30 cellular contexts compared by ENCODE assay signal in genomic region chr18:60235164-60235563, GRCh38.
"Had no signal": no experiment of that assay in that cellular context is flagged by ENCODE, and none has a peak within 500 bp of the region (broad histone marks: within the 10 kb centered on the region; RNA-seq: fewer than 3 reads in every experiment).

No MANE protein-coding gene starts in this region.

- H3K27me3 ChIP-seq: ascending aorta, body of pancreas had no signal

- H3K36me3 ChIP-seq: ascending aorta had no signal

- H3K4me1 ChIP-seq: ascending aorta, body of pancreas had no signal

- H3K4me1 Mint-ChIP-seq: activated CD4-positive, alpha-beta T cell treated with anti-CD3 and anti-CD28 coated beads, Interleukin-2, amount 10 ng/mL, durations not matched to agents 24 days and 14 days; activated CD8-positive, alpha-beta memory T cell treated with anti-CD3 and anti-CD28 coated beads, Interleukin-2, amount 10 ng/mL, durations not matched to agents 7 days and 5 days; activated naive CD4-positive, alpha-beta T cell treated with anti-CD3 and anti-CD28 coated beads, Interleukin-2, amount 50 U/mL, for 24 hours had no signal

- H3K27me3 Mint-ChIP-seq: activated CD4-positive, alpha-beta T cell treated with anti-CD3 and anti-CD28 coated beads, Interleukin-2, amount 10 ng/mL, durations not matched to agents 24 days and 14 days; activated CD8-positive, alpha-beta memory T cell treated with anti-CD3 and anti-CD28 coated beads, Interleukin-2, amount 10 ng/mL, durations not matched to agents 7 days and 5 days; activated naive CD4-positive, alpha-beta T cell treated with anti-CD3 and anti-CD28 coated beads, Interleukin-2, amount 50 U/mL, for 24 hours; activated T-cell treated with anti-CD3 and anti-CD28 coated beads, Interleukin-2, amount 50 U/mL, for 24 hours had no signal

- H3K27ac Mint-ChIP-seq: activated B cell treated with CpG ODN at 0.5 μM for 24 hours; activated CD4-positive, alpha-beta T cell treated with anti-CD3 and anti-CD28 coated beads, Interleukin-2, amount 10 ng/mL, durations not matched to agents 24 days and 14 days; activated CD8-positive, alpha-beta memory T cell treated with anti-CD3 and anti-CD28 coated beads, Interleukin-2, amount 10 ng/mL, durations not matched to agents 7 days and 5 days; activated naive CD4-positive, alpha-beta T cell treated with anti-CD3 and anti-CD28 coated beads, Interleukin-2, amount 50 U/mL, for 24 hours; activated T-cell treated with anti-CD3 and anti-CD28 coated beads, Interleukin-2, amount 50 U/mL, for 24 hours; activated T-helper 1 cell treated with anti-CD3 and anti-CD28 coated beads, Interleukin-12 subunit alpha, Interleukin-12 subunit beta, Interleukin-2, Interleukin-4 antibody, amounts not matched to agents 30 ng/mL and 10 ng/mL and 1 ng/mL, durations not matched to agents 14 hours and 24 hours and 36 hours; T-helper 2 cell treated with Interferon-gamma antibody and Interleukin-4, amounts not matched to agents 5 μg/mL and 100 μg/mL, for 36 hours had no signal

- H3K36me3 Mint-ChIP-seq: activated CD8-positive, alpha-beta memory T cell treated with anti-CD3 and anti-CD28 coated beads, Interleukin-2, amount 10 ng/mL, durations not matched to agents 7 days and 5 days; activated naive CD4-positive, alpha-beta T cell treated with anti-CD3 and anti-CD28 coated beads, Interleukin-2, amount 50 U/mL, for 24 hours had no signal

- H3K9me3 Mint-ChIP-seq: activated B cell treated with CpG ODN at 0.5 μM for 24 hours; activated CD4-positive, alpha-beta T cell treated with anti-CD3 and anti-CD28 coated beads, Interleukin-2, amount 10 ng/mL, durations not matched to agents 24 days and 14 days; activated naive CD4-positive, alpha-beta T cell treated with anti-CD3 and anti-CD28 coated beads, Interleukin-2, amount 50 U/mL, for 24 hours; activated T-cell treated with anti-CD3 and anti-CD28 coated beads, Interleukin-2, amount 50 U/mL, for 24 hours; activated T-helper 1 cell treated with anti-CD3 and anti-CD28 coated beads, Interleukin-12 subunit alpha, Interleukin-12 subunit beta, Interleukin-2, Interleukin-4 antibody, amounts not matched to agents 30 ng/mL and 10 ng/mL and 1 ng/mL, durations not matched to agents 14 hours and 24 hours and 36 hours; T-helper 2 cell treated with Interferon-gamma antibody and Interleukin-4, amounts not matched to agents 5 μg/mL and 100 μg/mL, for 36 hours had no signal

- ATAC-seq: activated CD8-positive, alpha-beta memory T cell treated with anti-CD3 and anti-CD28 coated beads, Interleukin-2, amount 10 ng/mL, durations not matched to agents 7 days and 5 days; body of pancreas; K562; Panc1; Right ventricle myocardium inferior had no signal

- DNase-seq: activated B cell treated with CpG ODN at 0.5 μM for 24 hours; activated CD4-positive, alpha-beta T cell treated with anti-CD3 and anti-CD28 coated beads for 1 hour; activated CD4-positive, alpha-beta T cell treated with anti-CD3 and anti-CD28 coated beads, Interleukin-2, amount 10 ng/mL, durations not matched to agents 24 days and 14 days; activated CD4-positive, alpha-beta T cell treated with anti-CD3 and anti-CD28 coated beads, Interleukin-2, amount 50 U/mL, for 48 hours; activated CD8-positive, alpha-beta memory T cell treated with anti-CD3 and anti-CD28 coated beads, Interleukin-2, amount 10 ng/mL, durations not matched to agents 7 days and 5 days; activated effector memory CD4-positive, alpha-beta T cell treated with Interleukin-2 at 50 U/mL for 16 hours; activated naive CD4-positive, alpha-beta T cell; activated T-cell treated with anti-CD3 and anti-CD28 coated beads, Interleukin-2, amount 50 U/mL, for 24 hours; amniotic stem cell; body of pancreas; central memory CD4-positive, alpha-beta T cell; Karpas-422; MM.1S; NCI-H1105 treated with DMSO at 0.1 percent for 48 hours; NCI-H1436 treated with DMSO at 0.1 percent for 48 hours; NCI-H187 treated with DMSO at 0.1 percent for 48 hours; NCI-H2081 treated with DMSO at 0.1 percent for 48 hours; NCI-H2171 treated with DMSO at 0.1 percent for 48 hours; NCI-H446; NCI-H524; NCI-H82; RPMI8226 had no signal

- H3K9me3 ChIP-seq: ascending aorta, body of pancreas had no signal

- H3K4me3 ChIP-seq: ascending aorta, body of pancreas, K562, SK-N-MC had no signal

- H3K27ac ChIP-seq: ascending aorta, body of pancreas, SK-N-MC had no signal

- H3K4me3 Mint-ChIP-seq: activated B cell treated with CpG ODN at 0.5 μM for 24 hours; activated CD4-positive, alpha-beta T cell treated with anti-CD3 and anti-CD28 coated beads, Interleukin-2, amount 10 ng/mL, durations not matched to agents 24 days and 14 days; activated CD8-positive, alpha-beta memory T cell treated with anti-CD3 and anti-CD28 coated beads, Interleukin-2, amount 10 ng/mL, durations not matched to agents 7 days and 5 days; activated naive CD4-positive, alpha-beta T cell treated with anti-CD3 and anti-CD28 coated beads, Interleukin-2, amount 50 U/mL, for 24 hours; activated T-cell treated with anti-CD3 and anti-CD28 coated beads, Interleukin-2, amount 50 U/mL, for 24 hours; activated T-helper 1 cell treated with anti-CD3 and anti-CD28 coated beads, Interleukin-12 subunit alpha, Interleukin-12 subunit beta, Interleukin-2, Interleukin-4 antibody, amounts not matched to agents 30 ng/mL and 10 ng/mL and 1 ng/mL, durations not matched to agents 14 hours and 24 hours and 36 hours; T-helper 2 cell treated with Interferon-gamma antibody and Interleukin-4, amounts not matched to agents 5 μg/mL and 100 μg/mL, for 36 hours had no signal
